Comparison of ENCODE assay signal across 9 cellular contexts in genomic region chr12:42097971-42098370, GRCh38. TPM values are rescaled to one million over a fixed set of nuclear protein-coding genes. Genes with fewer than 3 reads are reported as not detected.
DNase-seq lines count a peak whose midpoint lies in the region; ATAC-seq and TF ChIP-seq lines count a peak whose summit lies in the region.
"Had no signal": no experiment of that assay in that cellular context is flagged by ENCODE, and none has a peak within 500 bp of the region (broad histone marks: within the 10 kb centered on the region; RNA-seq: fewer than 3 reads in every experiment).

No MANE protein-coding gene starts in this region.

- ATAC-seq in HG03066 (IDR thresholded peaks at IDR 0.05; ENCODE audit: low read depth, unreplicated experiment): peak; percentile 94

- 88% methylated on average over 5 of the region's 5 CpGs for WGBS in mammary epithelial cell (ENCODE audit: low coverage, missing lambda C conversion rate)

- no peak overlapping the region for H3K27ac ChIP-seq in mammary epithelial cell (ENCODE audit: insufficient read depth, low read depth, low read length)
- no peak overlapping the region for H3K27ac ChIP-seq in breast epithelium
- H3K27ac ChIP-seq: VCaP had no signal

- no peak for TF ChIP-seq POLR2A in breast epithelium (IDR thresholded peaks at IDR 0.05)

- peak overlapping the region; percentile 86 for H3K27ac Mint-ChIP-seq in activated CD4-positive, alpha-beta memory T cell treated with anti-CD3 and anti-CD28 coated beads, Interleukin-2, amount 10 ng/mL, durations not matched to agents 7 days and 5 days

- peak overlapping the region; percentile 6 for H3K4me2 ChIP-seq in mammary epithelial cell (ENCODE audit: insufficient read depth, low read depth, low read length)

- H3K9me3 ChIP-seq in mammary epithelial cell (replicated peaks; ENCODE audit: insufficient read depth, low read length) (no peaks in the 10 kb centered on the region), breast epithelium (no peaks in the 10 kb centered on the region)

- POLR2A ChIA-PET in activated CD4-positive, alpha-beta memory T cell treated with anti-CD3 and anti-CD28 coated beads, Interleukin-2, amount 10 ng/mL, durations not matched to agents 7 days and 5 days (lab: Charles Lee): interaction anchor here (0.7 to 1.4 kb wide), 4 partner anchors 12 to 228 kb away, joined by 3 to 10 read pairs (median 5); partner anchors contain the start of genes GXYLT1, PPHLN1 and ZCRB1

- in situ Hi-C loops in mammary epithelial cell (cut with MboI; ENCODE audit: low sequenced_read_pairs in 2 of 2): no loop called here

- H3K4me3 Mint-ChIP-seq in activated CD4-positive, alpha-beta memory T cell treated with anti-CD3 and anti-CD28 coated beads, Interleukin-2, amount 10 ng/mL, durations not matched to agents 7 days and 5 days: peak overlapping the region; percentile 75

- peaks cover 8% of the 10 kb centered on the region for H3K4me1 ChIP-seq in mammary epithelial cell (ENCODE audit: insufficient read depth, low read length)
- no peaks in the 10 kb centered on the region for H3K4me1 ChIP-seq in breast epithelium

- no TSS peak for BruUV-seq in mammary epithelial cell (replicated peaks; lab: Mats Ljungman, UMichigan)

- TF ChIP-seq CTCF in mammary epithelial cell (conservative IDR thresholded peaks at IDR 0.05 in 1 of 2, IDR thresholded peaks at IDR 0.05 in 1 of 2; ENCODE audit: extremely low read depth in 1 of 2, insufficient read depth in 1 of 2, low read depth in 1 of 2, low read length in 2 of 2) (no peak), breast epithelium (IDR thresholded peaks at IDR 0.05) (no peak)

- peaks cover 24% of the 10 kb centered on the region for H3K4me1 Mint-ChIP-seq in activated CD4-positive, alpha-beta memory T cell treated with anti-CD3 and anti-CD28 coated beads, Interleukin-2, amount 10 ng/mL, durations not matched to agents 7 days and 5 days

- H3K79me2 ChIP-seq in mammary epithelial cell (ENCODE audit: insufficient read depth, low read length): peaks cover 2% of the 10 kb centered on the region

- no peaks in the 10 kb centered on the region for H3K27me3 ChIP-seq in mammary epithelial cell (ENCODE audit: insufficient read depth, low read length)
- H3K27me3 ChIP-seq in breast epithelium: no peaks in the 10 kb centered on the region

- no peak overlapping the region for H2AFZ ChIP-seq in mammary epithelial cell (ENCODE audit: low read depth, low read length)

- dilution Hi-C loops in mammary epithelial cell (cut with HindIII; ENCODE audit: low sequenced_read_pairs): no loop called here

- H3K4me3 ChIP-seq in mammary epithelial cell (replicated peaks in 1 of 3; ENCODE audit: insufficient read depth in 1 of 3, low read depth in 2 of 3, low read length in 3 of 3): no peak overlapping the region
- H3K4me3 ChIP-seq in breast epithelium: no peak overlapping the region

- DNase-seq in mammary epithelial cell (no peak), breast epithelium (ENCODE audit: low spot score in 2 of 2) (no peak), pons (ENCODE audit: low spot score) (peak; percentile 48), ureter (ENCODE audit: low spot score) (no peak), NCI-H748 (lab: John Stamatoyannopoulos, UW; ENCODE audit: unreplicated experiment) (no peak)
- no peak for DNase-seq in activated CD4-positive, alpha-beta memory T cell treated with anti-CD3 and anti-CD28 coated beads, Interleukin-2, amount 10 ng/mL, durations not matched to agents 7 days and 5 days
- no peak for DNase-seq in NK-92 treated with Interleukin-12 subunit alpha and Interleukin-12 subunit beta, amount 100 ng/mL, for 24 hours (lab: John Stamatoyannopoulos, UW)

- CTCF ChIA-PET in mammary epithelial cell (lab: Charles Lee; ENCODE audit: low non-redundant PET): no interaction called here
- CTCF ChIA-PET in activated CD4-positive, alpha-beta memory T cell treated with anti-CD3 and anti-CD28 coated beads, Interleukin-2, amount 10 ng/mL, durations not matched to agents 7 days and 5 days (lab: Charles Lee): interaction anchor here (1.0 kb wide), 1 partner anchor 283 kb away, joined by 3 read pairs; no protein-coding TSS in a partner anchor

- H4K20me1 ChIP-seq in mammary epithelial cell (ENCODE audit: insufficient read depth, low read length): no peaks in the 10 kb centered on the region

- peaks cover 4% of the 10 kb centered on the region for H3K36me3 ChIP-seq in mammary epithelial cell (ENCODE audit: insufficient read depth, low read length)
- no peaks in the 10 kb centered on the region for H3K36me3 ChIP-seq in breast epithelium

- intact Hi-C loops in mammary epithelial cell (cut with micrococcal nuclease) (no loop called here), breast epithelium (cut with DNase I; ENCODE audit: low total_unique reads) (no loop called here)

- H3K9me3 Mint-ChIP-seq in activated CD4-positive, alpha-beta memory T cell treated with anti-CD3 and anti-CD28 coated beads, Interleukin-2, amount 10 ng/mL, durations not matched to agents 7 days and 5 days: no peaks in the 10 kb centered on the region

- no peaks in the 10 kb centered on the region for H3K27me3 Mint-ChIP-seq in activated CD4-positive, alpha-beta memory T cell treated with anti-CD3 and anti-CD28 coated beads, Interleukin-2, amount 10 ng/mL, durations not matched to agents 7 days and 5 days

- no peak overlapping the region for H3K9ac ChIP-seq in mammary epithelial cell (ENCODE audit: insufficient read depth, low read length)

- H3K36me3 Mint-ChIP-seq in activated CD4-positive, alpha-beta memory T cell treated with anti-CD3 and anti-CD28 coated beads, Interleukin-2, amount 10 ng/mL, durations not matched to agents 7 days and 5 days (ENCODE audit: low read depth): peaks cover 20% of the 10 kb centered on the region

RNA-seq across cellular contexts. Expression of gene GXYLT1, which starts 46.7 kb away (rescaled TPM):
- total RNA-seq in mammary epithelial cell (10 to 100 TPM; 14.2 to 15.2 TPM), breast epithelium (10 to 100 TPM; 12.8 to 19.3 (median 18.0) TPM), ureter (10.0 TPM)
- 6.5 TPM for polyA plus RNA-seq in mammary epithelial cell
- 5.6 TPM for polyA minus RNA-seq in mammary epithelial cell
- 1 to 10 TPM; 7.8 to 9.7 TPM for total RNA-seq in activated CD4-positive, alpha-beta memory T cell treated with anti-CD3 and anti-CD28 coated beads, Interleukin-2, amount 10 ng/mL, durations not matched to agents 7 days and 5 days
